Comparison of ENCODE assay signal across 25 cellular contexts in genomic region chr16:88911148-88911945, GRCh38. TPM values are rescaled to one million over a fixed set of nuclear protein-coding genes. Genes with fewer than 3 reads are reported as not detected.
DNase-seq lines count a peak whose midpoint lies in the region; ATAC-seq and TF ChIP-seq lines count a peak whose summit lies in the region.
"Had no signal": no experiment of that assay in that cellular context is flagged by ENCODE, and none has a peak within 500 bp of the region (broad histone marks: within the 10 kb centered on the region; RNA-seq: fewer than 3 reads in every experiment).

No MANE protein-coding gene starts in this region.

- H3K9me3 Mint-ChIP-seq in activated CD8-positive, alpha-beta T cell treated with anti-CD3 and anti-CD28 coated beads for 36 hours: no peaks in the 10 kb centered on the region
- no peaks in the 10 kb centered on the region for H3K9me3 Mint-ChIP-seq in activated CD8-positive, alpha-beta T cell treated with anti-CD3 and anti-CD28 coated beads, Interleukin-2, amount 10 ng/mL, durations not matched to agents 7 days and 5 days (ENCODE audit: insufficient read depth)
- H3K9me3 Mint-ChIP-seq in IgD-negative memory B cell: no peaks in the 10 kb centered on the region
- H3K9me3 Mint-ChIP-seq: activated naive CD8-positive, alpha-beta T cell treated with anti-CD3 and anti-CD28 coated beads, Interleukin-2, amount 50 U/mL, for 24 hours; CD4-positive, alpha-beta memory T cell had no signal

- no peak for TF ChIP-seq CTCF in activated CD8-positive, alpha-beta T cell treated with anti-CD3 and anti-CD28 coated beads for 36 hours (IDR thresholded peaks at IDR 0.05)
- TF ChIP-seq CTCF in spleen (IDR thresholded peaks at IDR 0.05 in 8 of 11, conservative IDR thresholded peaks at IDR 0.05 in 3 of 11): no peak

- no peaks in the 10 kb centered on the region for H3K27me3 ChIP-seq in spleen (replicated peaks in 1 of 7)
- H3K27me3 ChIP-seq: SJCRH30, testis had no signal

- no peak overlapping the region for H3K4me3 Mint-ChIP-seq in activated CD8-positive, alpha-beta T cell treated with anti-CD3 and anti-CD28 coated beads for 36 hours
- no peak overlapping the region for H3K4me3 Mint-ChIP-seq in activated CD8-positive, alpha-beta T cell treated with anti-CD3 and anti-CD28 coated beads, Interleukin-2, amount 10 ng/mL, durations not matched to agents 7 days and 5 days
- peak overlapping the region in 2 of 4 donors; percentile 39 to 53 for H3K4me3 Mint-ChIP-seq in IgD-negative memory B cell
- H3K4me3 Mint-ChIP-seq: activated naive CD8-positive, alpha-beta T cell treated with anti-CD3 and anti-CD28 coated beads, Interleukin-2, amount 50 U/mL, for 24 hours; CD4-positive, alpha-beta memory T cell had no signal

- no peak for TF ChIP-seq POLR2A in spleen (IDR thresholded peaks at IDR 0.05)

- peak overlapping the region; percentile 20 to 79 (median 66) for H3K27ac ChIP-seq in spleen
- H3K27ac ChIP-seq: brain microvascular endothelial cell, coronary artery, SJCRH30, testis had no signal

- H3K36me3 Mint-ChIP-seq in activated CD8-positive, alpha-beta T cell treated with anti-CD3 and anti-CD28 coated beads for 36 hours (ENCODE audit: low read depth): no peaks in the 10 kb centered on the region
- H3K36me3 Mint-ChIP-seq in activated CD8-positive, alpha-beta T cell treated with anti-CD3 and anti-CD28 coated beads, Interleukin-2, amount 10 ng/mL, durations not matched to agents 7 days and 5 days (ENCODE audit: low read depth): no peaks in the 10 kb centered on the region
- H3K36me3 Mint-ChIP-seq in IgD-negative memory B cell: peaks cover 5% of the 10 kb centered on the region
- H3K36me3 Mint-ChIP-seq: CD4-positive, alpha-beta memory T cell had no signal

- CTCF ChIA-PET in activated CD8-positive, alpha-beta T cell treated with anti-CD3 and anti-CD28 coated beads for 36 hours (lab: Charles Lee): no interaction called here
- CTCF ChIA-PET in activated CD8-positive, alpha-beta T cell treated with anti-CD3 and anti-CD28 coated beads, Interleukin-2, amount 10 ng/mL, durations not matched to agents 7 days and 5 days (lab: Charles Lee): no interaction called here

- peaks cover 0 to 36% (median 0%) of the 10 kb centered on the region in 6 donors for H3K36me3 ChIP-seq in spleen
- H3K36me3 ChIP-seq: brain microvascular endothelial cell, SJCRH30 had no signal

- no peaks in the 10 kb centered on the region for H3K9me3 ChIP-seq in spleen
- H3K9me3 ChIP-seq: SJCRH30, testis had no signal

- no peak for ATAC-seq in activated CD8-positive, alpha-beta T cell treated with anti-CD3 and anti-CD28 coated beads for 36 hours
- ATAC-seq in activated CD8-positive, alpha-beta T cell treated with anti-CD3 and anti-CD28 coated beads, Interleukin-2, amount 10 ng/mL, durations not matched to agents 7 days and 5 days: no peak
- no peak for ATAC-seq in GM18520 (IDR thresholded peaks at IDR 0.05; ENCODE audit: unreplicated experiment)
- no peak for ATAC-seq in left lobe of liver
- no peak for ATAC-seq in GM21423 (IDR thresholded peaks at IDR 0.05; ENCODE audit: unreplicated experiment)
- ATAC-seq: activated naive CD8-positive, alpha-beta T cell treated with anti-CD3 and anti-CD28 coated beads, Interleukin-2, amount 50 U/mL, for 24 hours had no signal

- peaks cover 8 to 75% (median 42%) of the 10 kb centered on the region in 6 donors for H3K4me1 ChIP-seq in spleen
- H3K4me1 ChIP-seq: SJCRH30 had no signal

- peak; percentile 22 for DNase-seq in activated CD8-positive, alpha-beta T cell treated with anti-CD3 and anti-CD28 coated beads for 36 hours
- DNase-seq in activated CD8-positive, alpha-beta T cell treated with anti-CD3 and anti-CD28 coated beads, Interleukin-2, amount 10 ng/mL, durations not matched to agents 7 days and 5 days: no peak
- DNase-seq in dermis microvascular lymphatic vessel endothelial cell (ENCODE audit: low read depth in 2 of 2) (peak; percentile 47 to 63), spleen (peak; percentile 87), left lobe of liver (ENCODE audit: low spot score) (no peak)
- DNase-seq: activated CD4-positive, CD25-positive, alpha-beta regulatory T cell treated with anti-CD3 and anti-CD28 coated beads, Interleukin-2, amount 50 U/mL, for 72 hours; activated effector memory CD4-positive, alpha-beta T cell treated with Interleukin-2 at 50 U/mL for 16 hours; activated naive CD8-positive, alpha-beta T cell treated with anti-CD3 and anti-CD28 coated beads, Interleukin-2, amount 50 U/mL, for 24 hours; brain microvascular endothelial cell; CD4-positive, alpha-beta memory T cell; DMS79; kidney glomerular epithelial cell; midbrain; NCI-H526 treated with DMSO at 0.1 percent for 48 hours; SJCRH30; stimulated activated CD4-positive, alpha-beta T cell treated with anti-CD3 and anti-CD28 coated beads, Interleukin-15, amount 100 ng/mL, for 24 hours; testis had no signal

- H3K4me1 Mint-ChIP-seq in activated CD8-positive, alpha-beta T cell treated with anti-CD3 and anti-CD28 coated beads for 36 hours (ENCODE audit: low read depth): no peaks in the 10 kb centered on the region
- no peaks in the 10 kb centered on the region for H3K4me1 Mint-ChIP-seq in activated CD8-positive, alpha-beta T cell treated with anti-CD3 and anti-CD28 coated beads, Interleukin-2, amount 10 ng/mL, durations not matched to agents 7 days and 5 days (ENCODE audit: low read depth)
- H3K4me1 Mint-ChIP-seq in IgD-negative memory B cell: peaks cover 6 to 16% (median 8%) of the 10 kb centered on the region in 3 donors
- H3K4me1 Mint-ChIP-seq: activated naive CD8-positive, alpha-beta T cell treated with anti-CD3 and anti-CD28 coated beads, Interleukin-2, amount 50 U/mL, for 24 hours had no signal

- WGBS in spleen, 5 donors: 61 to 72% (median 69%) methylated on average over 34 to 36 of the region's 36 CpGs

- intact Hi-C loops in activated CD8-positive, alpha-beta T cell treated with anti-CD3 and anti-CD28 coated beads for 36 hours (cut with micrococcal nuclease): no loop called here
- intact Hi-C loops in spleen (cut with DNase I; ENCODE audit: low total_unique reads): no loop called here

- H3K4me3 ChIP-seq in spleen: no peak overlapping the region
- H3K4me3 ChIP-seq: coronary artery, SJCRH30, testis had no signal

- POLR2A ChIA-PET in activated CD8-positive, alpha-beta T cell treated with anti-CD3 and anti-CD28 coated beads for 36 hours (lab: Charles Lee): no interaction called here
- POLR2A ChIA-PET in activated CD8-positive, alpha-beta T cell treated with anti-CD3 and anti-CD28 coated beads, Interleukin-2, amount 10 ng/mL, durations not matched to agents 7 days and 5 days (lab: Charles Lee): no interaction called here

- H3K27ac Mint-ChIP-seq in activated CD8-positive, alpha-beta T cell treated with anti-CD3 and anti-CD28 coated beads for 36 hours: no peak overlapping the region
- H3K27ac Mint-ChIP-seq in activated CD8-positive, alpha-beta T cell treated with anti-CD3 and anti-CD28 coated beads, Interleukin-2, amount 10 ng/mL, durations not matched to agents 7 days and 5 days: no peak overlapping the region
- peak overlapping the region; percentile 81 to 94 (median 87) for H3K27ac Mint-ChIP-seq in IgD-negative memory B cell
- H3K27ac Mint-ChIP-seq: activated naive CD8-positive, alpha-beta T cell treated with anti-CD3 and anti-CD28 coated beads, Interleukin-2, amount 50 U/mL, for 24 hours; CD4-positive, alpha-beta memory T cell had no signal

- no peaks in the 10 kb centered on the region for H3K27me3 Mint-ChIP-seq in activated CD8-positive, alpha-beta T cell treated with anti-CD3 and anti-CD28 coated beads for 36 hours
- H3K27me3 Mint-ChIP-seq in activated CD8-positive, alpha-beta T cell treated with anti-CD3 and anti-CD28 coated beads, Interleukin-2, amount 10 ng/mL, durations not matched to agents 7 days and 5 days (ENCODE audit: low read depth): no peaks in the 10 kb centered on the region
- H3K27me3 Mint-ChIP-seq in IgD-negative memory B cell: no peaks in the 10 kb centered on the region
- H3K27me3 Mint-ChIP-seq: activated naive CD8-positive, alpha-beta T cell treated with anti-CD3 and anti-CD28 coated beads, Interleukin-2, amount 50 U/mL, for 24 hours had no signal

RNA-seq across cellular contexts. Expression of gene PABPN1L, which starts 44.9 kb away (rescaled TPM):
- total RNA-seq in activated CD8-positive, alpha-beta T cell treated with anti-CD3 and anti-CD28 coated beads for 36 hours: not detected
- not detected for total RNA-seq in activated CD8-positive, alpha-beta T cell treated with anti-CD3 and anti-CD28 coated beads, Interleukin-2, amount 10 ng/mL, durations not matched to agents 7 days and 5 days
- not detected for polyA plus RNA-seq in IgD-negative memory B cell
- not detected in 2 replicates for total RNA-seq in dermis microvascular lymphatic vessel endothelial cell
- total RNA-seq in spleen: 1 to 10 TPM in 1 of 7 donors, under 1 TPM in 2, not detected in 4; 0.72 to 1.3 (median 0.85) TPM
- under 1 TPM; 0.26 to 0.67 (median 0.29) TPM for polyA plus RNA-seq in spleen
- 0.23 TPM for total RNA-seq in left lobe of liver
- total RNA-seq: CD4-positive, alpha-beta memory T cell; fibroblast of villous mesenchyme; renal cortical epithelial cell; SJCRH30; T-helper 2 cell treated with Interferon-gamma antibody and Interleukin-4, amounts not matched to agents 100 ng/mL and 5 ng/mL, for 36 hours had no signal
- polyA plus RNA-seq: AG04450; CD4-positive, alpha-beta memory T cell had no signal

RNA-seq across cellular contexts. Expression of gene TRAPPC2L, which starts 54.4 kb away (rescaled TPM):
- 10 to 100 TPM; 56.4 to 61.9 TPM for total RNA-seq in activated CD8-positive, alpha-beta T cell treated with anti-CD3 and anti-CD28 coated beads for 36 hours
- 10 to 100 TPM; 61.2 to 65.3 TPM for total RNA-seq in activated CD8-positive, alpha-beta T cell treated with anti-CD3 and anti-CD28 coated beads, Interleukin-2, amount 10 ng/mL, durations not matched to agents 7 days and 5 days
- polyA plus RNA-seq in IgD-negative memory B cell (86.1 TPM), spleen (10 to 100 TPM; 55.0 to 87.5 (median 74.2) TPM)
- total RNA-seq in dermis microvascular lymphatic vessel endothelial cell (48.1 and 51.5 TPM in 2 replicates), spleen (10 to 100 TPM; 28.9 to 44.1 (median 38.6) TPM), left lobe of liver (20.2 TPM)

RNA-seq across cellular contexts. Expression of gene GALNS, which starts 54.6 kb away (rescaled TPM):
- 10 to 100 TPM; 24.5 to 25.4 TPM for total RNA-seq in activated CD8-positive, alpha-beta T cell treated with anti-CD3 and anti-CD28 coated beads for 36 hours
- total RNA-seq in activated CD8-positive, alpha-beta T cell treated with anti-CD3 and anti-CD28 coated beads, Interleukin-2, amount 10 ng/mL, durations not matched to agents 7 days and 5 days: 10 to 100 TPM; 31.1 to 33.3 TPM
- polyA plus RNA-seq in IgD-negative memory B cell (8.4 TPM), spleen (10 to 100 TPM in 2 of 3 donors, 1 to 10 TPM in 1; 9.7 to 19.5 (median 11.1) TPM)
- total RNA-seq in dermis microvascular lymphatic vessel endothelial cell (7.2 and 15.7 TPM in 2 replicates), spleen (10 to 100 TPM; 37.6 to 71.6 (median 53.4) TPM), left lobe of liver (23.1 TPM)

Comparison
In these comparisons a context has a peak if more than half of its experiments do, and no peak if none do; other contexts are left out.
1. DNase-seq: peak in activated CD8-positive, alpha-beta T cell treated with anti-CD3 and anti-CD28 coated beads for 36 hours (single experiment), dermis microvascular lymphatic vessel endothelial cell (2 of 2) and spleen (single experiment); none in activated CD8-positive, alpha-beta T cell treated with anti-CD3 and anti-CD28 coated beads, Interleukin-2, amount 10 ng/mL, durations not matched to agents 7 days and 5 days (single experiment) and left lobe of liver (single experiment).
2. H3K27ac Mint-ChIP-seq: peak in IgD-negative memory B cell (3 of 3); none in activated CD8-positive, alpha-beta T cell treated with anti-CD3 and anti-CD28 coated beads for 36 hours (single experiment) and activated CD8-positive, alpha-beta T cell treated with anti-CD3 and anti-CD28 coated beads, Interleukin-2, amount 10 ng/mL, durations not matched to agents 7 days and 5 days (single experiment).